Comparison of ENCODE assay signal across 8 cellular contexts in the genomic region with DNA sequence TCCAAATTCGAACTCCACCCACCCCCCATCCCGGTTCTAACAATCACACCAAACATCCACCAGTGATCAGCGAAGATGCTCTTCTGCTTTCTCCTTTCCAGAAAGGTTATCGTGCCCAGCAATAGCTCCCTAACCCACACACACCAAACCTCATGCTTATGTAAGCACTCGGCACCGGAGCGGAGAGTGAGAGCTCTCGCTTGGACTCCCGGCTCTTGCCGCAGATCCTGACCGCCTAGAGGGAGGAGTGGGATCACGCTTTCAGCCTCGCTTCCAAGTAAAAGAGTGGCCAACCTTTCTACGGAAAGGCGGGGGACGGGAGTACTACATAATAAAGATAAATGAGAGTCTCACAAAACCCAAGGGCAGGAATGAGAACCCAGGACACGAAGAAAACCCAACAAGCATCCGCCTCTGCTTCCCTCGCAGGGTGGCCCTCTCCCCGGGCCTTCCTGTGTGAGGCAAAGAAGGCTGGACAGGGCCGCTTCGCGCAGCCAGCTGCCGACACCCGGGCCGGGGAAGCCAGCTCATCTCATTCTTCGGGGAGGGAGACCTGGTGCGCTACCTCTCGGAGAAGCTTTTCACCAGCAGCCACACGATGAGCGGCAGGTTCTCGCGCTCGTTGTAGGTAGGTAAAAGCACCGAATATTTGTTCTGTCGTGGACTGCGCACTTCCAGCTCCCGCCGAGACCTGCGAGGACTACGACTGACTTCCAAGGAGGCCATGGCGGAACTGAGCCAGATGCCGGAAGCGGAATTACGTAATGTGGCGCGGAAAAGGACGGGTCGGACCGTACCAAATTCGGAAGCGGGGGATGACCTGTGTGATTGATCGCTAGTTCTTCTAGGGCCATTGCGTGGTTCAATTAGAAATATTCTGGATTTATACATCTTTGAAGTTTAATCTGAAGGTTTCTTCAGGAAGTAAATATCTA. TPM values are rescaled to one million over a fixed set of nuclear protein-coding genes. Genes with fewer than 3 reads are reported as not detected.
DNase-seq lines count a peak whose midpoint lies in the region; ATAC-seq and TF ChIP-seq lines count a peak whose summit lies in the region.

Gene DPM1 (minus strand): TSS at position 735 of the 935 bp plus-strand sequence. CDS start 9 bp downstream, at position 726.

- H3K9me1 ChIP-seq in IMR-90 (ENCODE audit: insufficient read depth, low read length), result peaks cover 7% of the 10 kb centered on the region; the same call in 1 of the 2 replicates

- H2BK120ac ChIP-seq in IMR-90 (ENCODE audit: low read depth, low read length), result peak within 1 kb of the TSS; percentile 96

- peak within 1 kb of the TSS; percentile 93 for H4K5ac ChIP-seq in IMR-90 (ENCODE audit: low read depth, low read length)

- peaks cover 27% of the 10 kb centered on the region for H4K20me1 ChIP-seq in IMR-90 (ENCODE audit: insufficient read depth, low read length)

- TF ChIP-seq RAD21 in IMR-90 (IDR thresholded peaks at IDR 0.05; ENCODE audit: low read length), result no peak

- TSS peak; percentile 54 for BruUV-seq in IMR-90 (replicated peaks; lab: Mats Ljungman, UMichigan)

- H3K9ac ChIP-seq in IMR-90 (ENCODE audit: low read depth, low read length) (peak within 1 kb of the TSS; percentile 97), muscle layer of colon (ENCODE audit: low read length) (peak within 1 kb of the TSS; percentile 96)

- peaks cover 12 to 57% of the 10 kb centered on the region in 2 experiments for H3K79me1 ChIP-seq in IMR-90 (ENCODE audit: low read depth in 1 of 2, low read length in 2 of 2)

- H3K9me3 ChIP-seq in IMR-90 (ENCODE audit: control insufficient read depth, insufficient read depth, low read length) (no peaks in the 10 kb centered on the region), muscle layer of colon (ENCODE audit: low read length) (no peaks in the 10 kb centered on the region)

- CTCF ChIA-PET in IMR-90 (lab: Yijun Ruan, JAX), result interaction anchor here (1.0 to 1.2 kb wide), 2 partner anchors 24 to 25 kb away, joined by 3 to 4 read pairs; no protein-coding TSS in a partner anchor

- H3K36me3 ChIP-seq in IMR-90 (ENCODE audit: control insufficient read depth, insufficient read depth, low read length), result peaks cover 6% of the 10 kb centered on the region
- H3K36me3 ChIP-seq in muscle layer of colon (ENCODE audit: insufficient read depth, low read length), result peaks cover 5% of the 10 kb centered on the region

- peak within 1 kb of the TSS; percentile 93 for H2BK5ac ChIP-seq in IMR-90 (ENCODE audit: low read depth, low read length, poor library complexity, severe bottlenecking)

- TF ChIP-seq CTCF in IMR-90 (conservative IDR thresholded peaks at IDR 0.05; ENCODE audit: low read depth, low read length), result no peak

- peak within 1 kb of the TSS; percentile 80 for H2AK9ac ChIP-seq in IMR-90 (replicated peaks; ENCODE audit: low read depth, low read length, poor library complexity)

- peak within 1 kb of the TSS; percentile 96 for H3K4me2 ChIP-seq in IMR-90 (ENCODE audit: low read depth, low read length)

- H3K4me3 ChIP-seq in IMR-90 (ENCODE audit: insufficient read depth, low read depth, low read length), result peak within 1 kb of the TSS; percentile 91
- peak within 1 kb of the TSS; percentile 77 to 87 for H3K4me3 ChIP-seq in muscle layer of colon (ENCODE audit: low read depth in 1 of 2, low read length in 2 of 2)

- peaks cover 10% of the 10 kb centered on the region for H3K4me1 ChIP-seq in IMR-90 (ENCODE audit: control insufficient read depth, insufficient read depth, low read length)
- H3K4me1 ChIP-seq in muscle layer of colon (ENCODE audit: insufficient read depth, low read length), result peaks cover 27% of the 10 kb centered on the region

- H2AK5ac ChIP-seq in IMR-90 (ENCODE audit: low read depth, low read length), result peak within 1 kb of the TSS; percentile 96

- POLR2A ChIA-PET in IMR-90 (lab: Charles Lee; ENCODE audit: unreplicated experiment), result interaction anchor here (0.5 to 0.6 kb wide), 3 partner anchors 24 to 787 kb away, joined by 3 to 12 read pairs (median 3); no protein-coding TSS in a partner anchor

- peak; percentile 98 for TF ChIP-seq POLR2A in IMR-90 (IDR thresholded peaks at IDR 0.05; ENCODE audit: low read depth, low read length)

- ATAC-seq in GM21526 (IDR thresholded peaks at IDR 0.05; ENCODE audit: low FRiP score, unreplicated experiment) (peak; percentile 76), IMR-90 (ENCODE audit: low read depth) (peak; percentile 88), esophagus mucosa (peak; percentile 84)

- peak within 1 kb of the TSS; percentile 91 for H3K23ac ChIP-seq in IMR-90 (ENCODE audit: low read depth, low read length)

- in situ Hi-C loops in IMR-90 (cut with MboI; ENCODE audit: low sequenced_read_pairs), result no loop called here

- peak within 1 kb of the TSS; percentile 79 for H4K91ac ChIP-seq in IMR-90 (ENCODE audit: insufficient read depth, low read depth, low read length)

- peak within 1 kb of the TSS; percentile 97 for H2AFZ ChIP-seq in IMR-90 (replicated peaks; ENCODE audit: low read length, poor library complexity)

- whole genome bisulfite sequencing in IMR-90 (ENCODE audit: extremely low coverage in 2 of 2, insufficient read length in 1 of 2), 2 experiments, result 0% methylated on average over 16 of the region's 54 CpGs; no CpG with 5 or more reads in 1 of the 2 experiments

- H3K27ac ChIP-seq in IMR-90 (ENCODE audit: insufficient read depth, low read length) (peak within 1 kb of the TSS; percentile 93), muscle layer of colon (ENCODE audit: low read depth, low read length) (peak within 1 kb of the TSS; percentile 92)

- H2BK20ac ChIP-seq in IMR-90 (ENCODE audit: low read depth, low read length), result peak within 1 kb of the TSS; percentile 90

- H3K14ac ChIP-seq in IMR-90 (replicated peaks; ENCODE audit: low read depth, low read length), result peak within 1 kb of the TSS; percentile 88

- peak within 1 kb of the TSS; percentile 92 for H3K18ac ChIP-seq in IMR-90 (ENCODE audit: low read depth, low read length)

- H2BK15ac ChIP-seq in IMR-90 (ENCODE audit: low read depth, low read length), result peak within 1 kb of the TSS; percentile 65; the same call in 1 of the 3 replicates

- peak within 1 kb of the TSS; percentile 65 to 97 for H4K8ac ChIP-seq in IMR-90 (ENCODE audit: low read depth in 2 of 2, low read length in 2 of 2)

- DNase-seq in DMS 273 (lab: John Stamatoyannopoulos, UW; ENCODE audit: unreplicated experiment), result peak; percentile 97
- DNase-seq in IMR-90, result peak; percentile 89
- DNase-seq in OCI-M2 (lab: John Stamatoyannopoulos, UW; ENCODE audit: unreplicated experiment), result peak; percentile 91
- peak; percentile 85 for DNase-seq in activated T-cell treated with anti-CD3 and anti-CD28 coated beads, Interleukin-2, amount 50 U/mL, for 1 hour
- peak; percentile 80 for DNase-seq in stimulated activated CD8-positive, alpha-beta memory T cell treated with anti-CD3 and anti-CD28 coated beads, Interleukin-7, amount 100 ng/mL, for 24 hours (ENCODE audit: low read depth)

- H3K4ac ChIP-seq in IMR-90 (ENCODE audit: low read depth, low read length), result peak within 1 kb of the TSS; percentile 85

- dilution Hi-C loops in IMR-90 (cut with HindIII; ENCODE audit: low sequenced_read_pairs, unreplicated experiment), result no loop called here

- no peaks in the 10 kb centered on the region for H3K27me3 ChIP-seq in IMR-90 (ENCODE audit: control insufficient read depth, insufficient read depth, low read length)
- H3K27me3 ChIP-seq in muscle layer of colon (ENCODE audit: control insufficient read depth in 1 of 2, insufficient read depth in 2 of 2, low read length in 2 of 2), result no peaks in the 10 kb centered on the region

- intact Hi-C loops in IMR-90 (cut with micrococcal nuclease), result loop anchor here (2.0 kb wide), 3 partner anchors 23 to 163 kb away; partner anchors contain the start of gene BCAS4

- peak within 1 kb of the TSS; percentile 100 for H3K56ac ChIP-seq in IMR-90 (ENCODE audit: extremely low read depth, insufficient read depth, low read length)

TF ChIP-seq in IMR-90, 13 proteins besides CTCF, POLR2A, EP300 and RAD21 (continues in another document):
- TF ChIP-seq SMC3 (IDR thresholded peaks at IDR 0.05; ENCODE audit: low read depth, low read length), result no peak; the same call in 1 of the 2 replicates
- TF ChIP-seq MXI1 (IDR thresholded peaks at IDR 0.05; ENCODE audit: borderline replicate concordance, low read depth, low read length), result no peak
- no peak for TF ChIP-seq FOS (IDR thresholded peaks at IDR 0.05; ENCODE audit: low read depth, low read length)
- peak; percentile 91 for TF ChIP-seq CEBPB (IDR thresholded peaks at IDR 0.05; ENCODE audit: low read depth, low read length)
- TF ChIP-seq MAFK (IDR thresholded peaks at IDR 0.05; ENCODE audit: low read depth, low read length), result no peak
- TF ChIP-seq NFE2L2 (IDR thresholded peaks at IDR 0.05; ENCODE audit: low read depth, low read length), result no peak
- no peak for TF ChIP-seq MAZ (IDR thresholded peaks at IDR 0.05; ENCODE audit: borderline replicate concordance, low read depth, low read length)
- TF ChIP-seq BHLHE40 (IDR thresholded peaks at IDR 0.05; ENCODE audit: low read depth, low read length), result peak; percentile 97
- no peak for TF ChIP-seq ELK1 (IDR thresholded peaks at IDR 0.05; ENCODE audit: borderline replicate concordance, low read depth, low read length)
- TF ChIP-seq, protein P1, sequence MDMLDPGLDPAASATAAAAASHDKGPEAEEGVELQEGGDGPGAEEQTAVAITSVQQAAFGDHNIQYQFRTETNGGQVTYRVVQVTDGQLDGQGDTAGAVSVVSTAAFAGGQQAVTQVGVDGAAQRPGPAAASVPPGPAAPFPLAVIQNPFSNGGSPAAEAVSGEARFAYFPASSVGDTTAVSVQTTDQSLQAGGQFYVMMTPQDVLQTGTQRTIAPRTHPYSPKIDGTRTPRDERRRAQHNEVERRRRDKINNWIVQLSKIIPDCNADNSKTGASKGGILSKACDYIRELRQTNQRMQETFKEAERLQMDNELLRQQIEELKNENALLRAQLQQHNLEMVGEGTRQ (IDR thresholded peaks at IDR 0.05; ENCODE audit: low read depth, low read length), result peak; percentile 7; the same call in 1 of the 2 replicates
- TF ChIP-seq RCOR1 (IDR thresholded peaks at IDR 0.05; ENCODE audit: insufficient replicate concordance, low read length), result no peak
- TF ChIP-seq RFX5 (IDR thresholded peaks at IDR 0.05; ENCODE audit: low read depth, low read length), result 0 out of 2 replicates have a peak, but pooled peaks have one; percentile 13

RNA-seq across cellular contexts. Expression of gene DPM1, which starts in this region (rescaled TPM):
- 89.1 and 127 TPM in 2 replicates for total RNA-seq in IMR-90 (2012; rRNA removed)
- 48.8 and 59.1 TPM in 2 replicates for polyA plus RNA-seq in IMR-90 (2012; rRNA removed)
- 34.1 and 40.1 TPM in 2 replicates for polyA plus RNA-seq in IMR-90 (2012; cell fraction: cytosol; rRNA removed)
- polyA plus RNA-seq in IMR-90 (2012; cell fraction: nucleus; rRNA removed; ENCODE audit: low replicate concordance), result 10.8 and 39.1 TPM in 2 replicates
- total RNA-seq in esophagus mucosa, result 33.9 TPM

Comparison
In these comparisons a context has a peak if more than half of its experiments do, and no peak if none do; other contexts are left out.
1. Peak in every context shown above with its lines: DNase-seq, ATAC-seq, H3K4me3 ChIP-seq and H3K27ac ChIP-seq.